1 cellular context compared by ENCODE assay signal in the genomic region with DNA sequence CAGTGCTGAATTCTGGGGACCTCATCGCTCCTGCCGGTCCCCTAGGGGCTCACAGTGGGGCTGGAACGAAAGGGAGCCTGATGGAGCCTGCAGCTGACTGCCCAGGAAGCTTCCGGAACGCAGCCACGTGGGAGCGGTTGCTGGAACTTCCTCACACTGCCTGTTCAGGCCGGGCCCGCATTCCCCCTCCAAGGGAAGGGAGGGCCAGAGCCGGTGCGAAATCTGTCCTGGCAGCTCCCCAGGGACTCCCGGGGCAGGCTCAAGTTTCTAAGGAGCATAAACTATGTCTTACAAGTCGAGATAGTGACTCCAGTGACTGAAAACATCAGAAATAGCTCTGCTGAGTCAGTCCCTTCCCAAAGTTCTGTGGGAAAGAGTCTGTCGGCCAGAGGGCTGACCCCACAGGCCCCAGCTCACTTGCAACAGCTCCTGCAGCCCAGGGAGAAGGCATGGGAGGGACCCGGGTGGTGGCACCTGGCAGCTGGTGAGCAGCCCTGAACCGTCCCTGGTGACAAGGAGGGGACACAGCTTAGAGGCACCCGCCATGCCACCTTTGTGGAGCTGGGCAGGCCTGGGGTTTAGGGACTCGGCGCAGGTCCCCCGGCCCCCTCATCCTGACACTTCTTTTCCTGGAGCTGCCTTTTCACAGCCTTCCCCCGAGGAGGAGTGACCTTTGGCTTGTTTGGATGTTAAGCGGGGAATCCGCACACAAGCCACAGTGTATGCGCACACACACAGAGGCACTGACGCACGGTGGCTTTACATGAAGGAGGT.
TF ChIP-seq lines count a peak whose summit lies in the region.

No MANE protein-coding gene starts in this region.

TF ChIP-seq in HepG2, 621 proteins besides CTCF, POLR2A, EP300 and RAD21 (continued from another document and continues in another):
- TF ChIP-seq BORCS8-MEF2B (CRISPR knock-in tag; IDR thresholded peaks at IDR 0.05) (0 out of 2 replicates have a peak, but pooled peaks have one; percentile 20), ZNF782 (CRISPR knock-in tag; IDR thresholded peaks at IDR 0.05; ENCODE audit: borderline replicate concordance) (no peak), MED13 (CRISPR knock-in tag; IDR thresholded peaks at IDR 0.05) (no peak), BHLHE40 (IDR thresholded peaks at IDR 0.05; ENCODE audit: low read length) (peak; percentile 43; the same call in 1 of the 2 replicates), ZNF446 (CRISPR knock-in tag; IDR thresholded peaks at IDR 0.05) (no peak), ZNF484 (CRISPR knock-in tag; IDR thresholded peaks at IDR 0.05; ENCODE audit: borderline replicate concordance, low read depth) (no peak), ZBTB34 (CRISPR knock-in tag; IDR thresholded peaks at IDR 0.05) (no peak), REST (IDR thresholded peaks at IDR 0.05; ENCODE audit: borderline replicate concordance in 1 of 2, low read depth in 1 of 2, low read length in 2 of 2) (no peak), PAX8 (CRISPR knock-in tag; IDR thresholded peaks at IDR 0.05; ENCODE audit: borderline replicate concordance) (no peak), GFI1 (CRISPR knock-in tag; IDR thresholded peaks at IDR 0.05; ENCODE audit: borderline replicate concordance) (peak; percentile 36; the same call in 1 of the 2 replicates), SNAPC4 (CRISPR knock-in tag; IDR thresholded peaks at IDR 0.05) (0 out of 2 replicates have a peak, but pooled peaks have one; percentile 39), ZKSCAN1 (IDR thresholded peaks at IDR 0.05; ENCODE audit: low read length) (no peak), ZNF260 (CRISPR knock-in tag; IDR thresholded peaks at IDR 0.05; ENCODE audit: borderline replicate concordance, low read depth) (no peak), ZNF280B (CRISPR knock-in tag; IDR thresholded peaks at IDR 0.05; ENCODE audit: borderline replicate concordance) (0 out of 2 replicates have a peak, but pooled peaks have one; percentile 13), SMARCE1 (IDR thresholded peaks at IDR 0.05; ENCODE audit: borderline replicate concordance) (no peak), LBX2 (CRISPR knock-in tag; IDR thresholded peaks at IDR 0.05; ENCODE audit: borderline replicate concordance) (no peak), ZSCAN9 (CRISPR knock-in tag; IDR thresholded peaks at IDR 0.05; ENCODE audit: borderline replicate concordance) (no peak), ZC3H13 (CRISPR knock-in tag; IDR thresholded peaks at IDR 0.05) (no peak), ZNF790 (CRISPR knock-in tag; IDR thresholded peaks at IDR 0.05; ENCODE audit: borderline replicate concordance) (no peak)
- TF ChIP-seq, protein P1, sequence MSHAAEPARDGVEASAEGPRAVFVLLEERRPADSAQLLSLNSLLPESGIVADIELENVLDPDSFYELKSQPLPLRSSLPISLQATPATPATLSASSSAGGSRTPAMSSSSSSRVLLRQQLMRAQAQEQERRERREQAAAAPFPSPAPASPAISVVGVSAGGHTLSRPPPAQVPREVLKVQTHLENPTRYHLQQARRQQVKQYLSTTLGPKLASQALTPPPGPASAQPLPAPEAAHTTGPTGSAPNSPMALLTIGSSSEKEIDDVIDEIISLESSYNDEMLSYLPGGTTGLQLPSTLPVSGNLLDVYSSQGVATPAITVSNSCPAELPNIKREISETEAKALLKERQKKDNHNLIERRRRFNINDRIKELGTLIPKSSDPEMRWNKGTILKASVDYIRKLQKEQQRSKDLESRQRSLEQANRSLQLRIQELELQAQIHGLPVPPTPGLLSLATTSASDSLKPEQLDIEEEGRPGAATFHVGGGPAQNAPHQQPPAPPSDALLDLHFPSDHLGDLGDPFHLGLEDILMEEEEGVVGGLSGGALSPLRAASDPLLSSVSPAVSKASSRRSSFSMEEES (CRISPR knock-in tag; IDR thresholded peaks at IDR 0.05) = peak; percentile 85; the same call in 1 of the 2 replicates
- TF ChIP-seq, protein P2, sequence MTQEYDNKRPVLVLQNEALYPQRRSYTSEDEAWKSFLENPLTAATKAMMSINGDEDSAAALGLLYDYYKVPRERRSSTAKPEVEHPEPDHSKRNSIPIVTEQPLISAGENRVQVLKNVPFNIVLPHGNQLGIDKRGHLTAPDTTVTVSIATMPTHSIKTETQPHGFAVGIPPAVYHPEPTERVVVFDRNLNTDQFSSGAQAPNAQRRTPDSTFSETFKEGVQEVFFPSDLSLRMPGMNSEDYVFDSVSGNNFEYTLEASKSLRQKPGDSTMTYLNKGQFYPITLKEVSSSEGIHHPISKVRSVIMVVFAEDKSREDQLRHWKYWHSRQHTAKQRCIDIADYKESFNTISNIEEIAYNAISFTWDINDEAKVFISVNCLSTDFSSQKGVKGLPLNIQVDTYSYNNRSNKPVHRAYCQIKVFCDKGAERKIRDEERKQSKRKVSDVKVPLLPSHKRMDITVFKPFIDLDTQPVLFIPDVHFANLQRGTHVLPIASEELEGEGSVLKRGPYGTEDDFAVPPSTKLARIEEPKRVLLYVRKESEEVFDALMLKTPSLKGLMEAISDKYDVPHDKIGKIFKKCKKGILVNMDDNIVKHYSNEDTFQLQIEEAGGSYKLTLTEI (CRISPR knock-in tag; conservative IDR thresholded peaks at IDR 0.05) = no peak
- TF ChIP-seq, protein P3, sequence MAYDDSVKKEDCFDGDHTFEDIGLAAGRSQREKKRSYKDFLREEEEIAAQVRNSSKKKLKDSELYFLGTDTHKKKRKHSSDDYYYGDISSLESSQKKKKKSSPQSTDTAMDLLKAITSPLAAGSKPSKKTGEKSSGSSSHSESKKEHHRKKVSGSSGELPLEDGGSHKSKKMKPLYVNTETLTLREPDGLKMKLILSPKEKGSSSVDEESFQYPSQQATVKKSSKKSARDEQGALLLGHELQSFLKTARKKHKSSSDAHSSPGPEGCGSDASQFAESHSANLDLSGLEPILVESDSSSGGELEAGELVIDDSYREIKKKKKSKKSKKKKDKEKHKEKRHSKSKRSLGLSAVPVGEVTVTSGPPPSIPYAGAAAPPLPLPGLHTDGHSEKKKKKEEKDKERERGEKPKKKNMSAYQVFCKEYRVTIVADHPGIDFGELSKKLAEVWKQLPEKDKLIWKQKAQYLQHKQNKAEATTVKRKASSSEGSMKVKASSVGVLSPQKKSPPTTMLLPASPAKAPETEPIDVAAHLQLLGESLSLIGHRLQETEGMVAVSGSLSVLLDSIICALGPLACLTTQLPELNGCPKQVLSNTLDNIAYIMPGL (CRISPR knock-in tag; IDR thresholded peaks at IDR 0.05; ENCODE audit: borderline replicate concordance in 1 of 2, low read depth in 1 of 2) = no peak
- TF ChIP-seq, protein P4, sequence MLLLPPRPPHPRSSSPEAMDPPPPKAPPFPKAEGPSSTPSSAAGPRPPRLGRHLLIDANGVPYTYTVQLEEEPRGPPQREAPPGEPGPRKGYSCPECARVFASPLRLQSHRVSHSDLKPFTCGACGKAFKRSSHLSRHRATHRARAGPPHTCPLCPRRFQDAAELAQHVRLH (CRISPR knock-in tag; IDR thresholded peaks at IDR 0.05; ENCODE audit: borderline replicate concordance, low read depth) = no peak
- TF ChIP-seq, protein P5, sequence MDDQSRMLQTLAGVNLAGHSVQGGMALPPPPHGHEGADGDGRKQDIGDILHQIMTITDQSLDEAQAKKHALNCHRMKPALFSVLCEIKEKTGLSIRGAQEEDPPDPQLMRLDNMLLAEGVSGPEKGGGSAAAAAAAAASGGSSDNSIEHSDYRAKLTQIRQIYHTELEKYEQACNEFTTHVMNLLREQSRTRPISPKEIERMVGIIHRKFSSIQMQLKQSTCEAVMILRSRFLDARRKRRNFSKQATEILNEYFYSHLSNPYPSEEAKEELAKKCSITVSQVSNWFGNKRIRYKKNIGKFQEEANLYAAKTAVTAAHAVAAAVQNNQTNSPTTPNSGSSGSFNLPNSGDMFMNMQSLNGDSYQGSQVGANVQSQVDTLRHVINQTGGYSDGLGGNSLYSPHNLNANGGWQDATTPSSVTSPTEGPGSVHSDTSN (CRISPR knock-in tag; IDR thresholded peaks at IDR 0.05; ENCODE audit: borderline replicate concordance) = no peak
